28 cellular contexts compared by ENCODE assay signal in the genomic region with DNA sequence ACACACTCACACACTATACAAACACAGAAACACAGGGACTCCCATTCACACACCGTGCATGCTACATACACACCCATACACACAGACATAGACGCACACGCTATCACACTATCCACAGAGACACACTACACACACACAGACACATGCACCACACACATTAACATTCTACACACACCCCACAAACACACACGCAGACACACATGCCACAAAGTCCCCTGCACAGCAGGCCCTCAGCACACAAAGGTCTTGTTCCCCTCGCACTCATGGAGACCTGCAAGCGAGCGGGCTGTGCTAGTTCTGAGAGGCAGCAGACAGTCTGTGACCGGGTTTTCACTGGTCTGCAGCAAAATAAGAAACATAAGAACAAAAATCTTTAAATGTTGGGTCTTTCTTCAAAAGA.
"Had no signal": no experiment of that assay in that cellular context is flagged by ENCODE, and none has a peak within 500 bp of the region (broad histone marks: within the 10 kb centered on the region; RNA-seq: fewer than 3 reads in every experiment).

No MANE protein-coding gene starts in this region.

- H3K4me1 Mint-ChIP-seq: naive thymus-derived CD4-positive, alpha-beta T cell; natural killer cell; nephron; stimulated activated effector memory CD8-positive, alpha-beta T cell treated with anti-CD3 and anti-CD28 coated beads, Interleukin-12 subunit alpha, Interleukin-12 subunit beta, amount 100 ng/mL, for 72 hours; stimulated activated naive B cell treated with anti-CD40 and anti-IgM and Interleukin-4, amounts not matched to agents 10 μg/mL and 1 μg/mL and 100 μg/mL, for 72 hours had no signal

- H3K36me3 Mint-ChIP-seq: natural killer cell; stimulated activated effector memory CD8-positive, alpha-beta T cell treated with anti-CD3 and anti-CD28 coated beads, Interleukin-12 subunit alpha, Interleukin-12 subunit beta, amount 100 ng/mL, for 72 hours; stimulated activated naive B cell treated with anti-CD40 and anti-IgM and Interleukin-4, amounts not matched to agents 10 μg/mL and 1 μg/mL and 100 μg/mL, for 72 hours had no signal

- H3K4me1 ChIP-seq: parathyroid adenoma, psoas muscle, right lobe of liver, sigmoid colon, stomach, thyroid gland, tibial nerve, upper lobe of left lung, uterus had no signal

- H2AFZ ChIP-seq: parathyroid adenoma had no signal

- H3K4me3 ChIP-seq: ovary, psoas muscle, right lobe of liver, sigmoid colon, stomach, thoracic aorta, thyroid gland, tibial nerve, upper lobe of left lung, uterus had no signal

- DNase-seq: naive thymus-derived CD4-positive, alpha-beta T cell; natural killer cell; occipital lobe; ovary; posterior cingulate gyrus; psoas muscle; right lobe of liver; sigmoid colon; small intestine; stimulated activated CD4-positive, alpha-beta T cell treated with anti-CD3 and anti-CD28 coated beads, Interleukin-15, amount 100 ng/mL, for 24 hours; stimulated activated CD4-positive, alpha-beta T cell treated with anti-CD3 and anti-CD28 coated beads, Interleukin-2, amount 100 ng/mL, for 24 hours; stimulated activated CD4-positive, alpha-beta T cell treated with anti-CD3 and anti-CD28 coated beads, Interleukin-2, amount 100 ng/mL, for 48 hours; stimulated activated CD4-positive, alpha-beta T cell treated with anti-CD3 and anti-CD28 coated beads, Interleukin-4, amount 100 ng/mL, for 24 hours; stimulated activated naive B cell treated with anti-CD40 and anti-IgM and Interleukin-4, amounts not matched to agents 10 μg/mL and 1 μg/mL and 100 μg/mL, for 72 hours; stimulated activated naive CD4-positive, alpha-beta T cell treated with Interleukin-2 at 50 U/mL for 16 hours; stomach; thyroid gland; trophoblast cell; upper lobe of left lung; uterus had no signal

- H3K9ac ChIP-seq: parathyroid adenoma had no signal

- H3K27ac ChIP-seq: ovary, parathyroid adenoma, psoas muscle, right lobe of liver, sigmoid colon, stomach, thoracic aorta, thyroid gland, tibial nerve, upper lobe of left lung, uterus had no signal

- H3K9me3 ChIP-seq: ovary, right lobe of liver, thyroid gland, uterus had no signal

- ATAC-seq: psoas muscle; right cardiac atrium; stimulated activated effector memory CD8-positive, alpha-beta T cell treated with anti-CD3 and anti-CD28 coated beads, Interleukin-12 subunit alpha, Interleukin-12 subunit beta, amount 100 ng/mL, for 72 hours; stimulated activated naive B cell treated with anti-CD40 and anti-IgM and Interleukin-4, amounts not matched to agents 10 μg/mL and 1 μg/mL and 100 μg/mL, for 72 hours had no signal

- H3K27me3 ChIP-seq: ovary, right lobe of liver, thyroid gland, tibial nerve, upper lobe of left lung, uterus had no signal

- H3K36me3 ChIP-seq: ovary, right lobe of liver, sigmoid colon, stomach, thoracic aorta, thyroid gland, tibial nerve, upper lobe of left lung, uterus had no signal

- H3K27ac Mint-ChIP-seq: naive thymus-derived CD4-positive, alpha-beta T cell; natural killer cell; nephron; progenitor cell of endocrine pancreas; stimulated activated effector memory CD8-positive, alpha-beta T cell treated with anti-CD3 and anti-CD28 coated beads, Interleukin-12 subunit alpha, Interleukin-12 subunit beta, amount 100 ng/mL, for 72 hours; stimulated activated naive B cell treated with anti-CD40 and anti-IgM and Interleukin-4, amounts not matched to agents 10 μg/mL and 1 μg/mL and 100 μg/mL, for 72 hours; stimulated activated naive CD8-positive, alpha-beta T cell treated with anti-CD3 and anti-CD28 coated beads, Interleukin-15, Interleukin-2, amounts not matched to agents 100 ng/mL and 50 ng/mL, for 24 hours had no signal

- H3K4me3 Mint-ChIP-seq: naive thymus-derived CD4-positive, alpha-beta T cell; natural killer cell; nephron; stimulated activated effector memory CD8-positive, alpha-beta T cell treated with anti-CD3 and anti-CD28 coated beads, Interleukin-12 subunit alpha, Interleukin-12 subunit beta, amount 100 ng/mL, for 72 hours; stimulated activated naive B cell treated with anti-CD40 and anti-IgM and Interleukin-4, amounts not matched to agents 10 μg/mL and 1 μg/mL and 100 μg/mL, for 72 hours; stimulated activated naive CD8-positive, alpha-beta T cell treated with anti-CD3 and anti-CD28 coated beads, Interleukin-15, Interleukin-2, amounts not matched to agents 100 ng/mL and 50 ng/mL, for 24 hours had no signal
